In the genomic region with DNA sequence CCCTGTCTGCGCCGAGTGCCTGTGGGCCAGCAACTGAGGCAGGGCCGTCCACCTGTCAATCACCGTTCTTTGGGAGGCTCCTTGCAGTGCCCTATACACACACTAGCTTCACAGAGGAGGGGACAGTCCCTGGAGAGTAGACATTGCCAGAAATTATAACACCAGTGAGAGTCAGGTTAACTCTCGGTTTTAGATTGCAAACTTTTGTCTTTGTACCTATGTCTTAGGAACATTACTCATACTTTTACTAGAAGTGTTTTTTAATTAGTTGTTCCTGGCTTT, we compare ENCODE assay signal across 14 cellular contexts.
A peak's percentile ranks its signal among the peaks of the same experiment; 100 is the strongest.
DNase-seq lines count a peak whose midpoint lies in the region; ATAC-seq and TF ChIP-seq lines count a peak whose summit lies in the region.
"Had no signal": no experiment of that assay in that cellular context is flagged by ENCODE, and none has a peak within 500 bp of the region (broad histone marks: within the 10 kb centered on the region; RNA-seq: fewer than 3 reads in every experiment).

No MANE protein-coding gene starts in this region.

- peak overlapping the region; percentile 69 for H3K4me3 Mint-ChIP-seq in central memory CD8-positive, alpha-beta T cell
- H3K4me3 Mint-ChIP-seq: type B pancreatic cell had no signal

- H3K36me3 ChIP-seq in KMS-11 (ENCODE audit: insufficient read depth) (no peaks in the 10 kb centered on the region), sigmoid colon (peaks cover 6 to 19% (median 18%) of the 10 kb centered on the region in 4 donors)

- WGBS in sigmoid colon, 2 donors = 90 to 96% methylated on average over 5 of the region's 5 CpGs

- intact Hi-C loops in sigmoid colon (cut with DNase I) = no loop called here

- TF ChIP-seq POLR2A in sigmoid colon (IDR thresholded peaks at IDR 0.05) = no peak

- peak; percentile 25 for DNase-seq in stimulated activated CD4-positive, alpha-beta T cell treated with anti-CD3 and anti-CD28 coated beads, Interleukin-15, amount 100 ng/mL, for 24 hours
- DNase-seq in stimulated activated CD4-positive, alpha-beta T cell treated with anti-CD3 and anti-CD28 coated beads, Interleukin-4, amount 100 ng/mL, for 4 hours = no peak
- DNase-seq in central memory CD8-positive, alpha-beta T cell (ENCODE audit: low spot score in 2 of 2) = no peak
- DNase-seq in stimulated activated naive CD8-positive, alpha-beta T cell treated with anti-CD3 and anti-CD28 coated beads, Interleukin-15, Interleukin-2, amounts not matched to agents 100 U/mL and 50 U/mL, for 24 hours = no peak
- DNase-seq in sigmoid colon (no peak), OCI-M1 (lab: John Stamatoyannopoulos, UW) (no peak), germinal center (ENCODE audit: low spot score) (no peak)
- DNase-seq: BE2C, dermis blood vessel endothelial cell, DMS79 treated with DMSO at 0.1 percent for 48 hours, mesendoderm, NCI-H187 treated with DMSO at 0.1 percent for 48 hours had no signal

- no peak overlapping the region for H2AFZ ChIP-seq in KMS-11 (ENCODE audit: low read depth)

- ATAC-seq in central memory CD8-positive, alpha-beta T cell (replicated peaks; ENCODE audit: extremely low read depth, poor library complexity, severe bottlenecking) = no peak
- ATAC-seq in stimulated activated naive CD8-positive, alpha-beta T cell treated with anti-CD3 and anti-CD28 coated beads, Interleukin-15, Interleukin-2, amounts not matched to agents 100 U/mL and 50 U/mL, for 24 hours = peak; percentile 56

- peaks cover 41% of the 10 kb centered on the region for H3K79me2 ChIP-seq in KMS-11 (ENCODE audit: insufficient read depth, low read depth)

- H3K27me3 ChIP-seq in KMS-11 (ENCODE audit: insufficient read depth, low read depth) = no peaks in the 10 kb centered on the region
- no peaks in the 10 kb centered on the region for H3K27me3 ChIP-seq in sigmoid colon
- H3K27me3 ChIP-seq: BE2C had no signal

- no peak for TF ChIP-seq EP300 in sigmoid colon (IDR thresholded peaks at IDR 0.05)

- H3K27ac ChIP-seq in KMS-11 (peak overlapping the region; percentile 86; the same call in 1 of the 2 replicates), sigmoid colon (peak overlapping the region in 2 of 4 donors; percentile 82 to 85)

- H3K27ac Mint-ChIP-seq in central memory CD8-positive, alpha-beta T cell (ENCODE audit: low read depth) = peak overlapping the region; percentile 88
- H3K27ac Mint-ChIP-seq: type B pancreatic cell had no signal

- H3K36me3 Mint-ChIP-seq in central memory CD8-positive, alpha-beta T cell (ENCODE audit: insufficient read depth) = peaks cover 42% of the 10 kb centered on the region

- H3K4me1 ChIP-seq in KMS-11 (ENCODE audit: low read depth, poor library complexity, severe bottlenecking) = peaks cover 53% of the 10 kb centered on the region
- peaks cover 0 to 48% (median 41%) of the 10 kb centered on the region in 4 donors for H3K4me1 ChIP-seq in sigmoid colon

- peaks cover 65% of the 10 kb centered on the region for H3K4me1 Mint-ChIP-seq in central memory CD8-positive, alpha-beta T cell

- H3K9ac ChIP-seq in KMS-11 = no peak overlapping the region

- TF ChIP-seq CTCF in KMS-11 (conservative IDR thresholded peaks at IDR 0.05; ENCODE audit: low read depth, low read length) (no peak), sigmoid colon (IDR thresholded peaks at IDR 0.05) (no peak)

- H3K27me3 Mint-ChIP-seq in central memory CD8-positive, alpha-beta T cell = no peaks in the 10 kb centered on the region
- H3K27me3 Mint-ChIP-seq: type B pancreatic cell had no signal

- H3K4me2 ChIP-seq in KMS-11 = peak overlapping the region; percentile 99; the same call in 1 of the 2 replicates

- H3K9me3 ChIP-seq in sigmoid colon = no peaks in the 10 kb centered on the region
- H3K9me3 ChIP-seq: BE2C had no signal

- no peaks in the 10 kb centered on the region for H4K20me1 ChIP-seq in KMS-11 (ENCODE audit: insufficient read depth)

- no peak overlapping the region for H3K4me3 ChIP-seq in KMS-11 (IDR thresholded peaks at IDR 0.05; ENCODE audit: insufficient read depth, low read depth, low read length)
- H3K4me3 ChIP-seq in sigmoid colon = no peak overlapping the region

- H3K9me3 Mint-ChIP-seq in central memory CD8-positive, alpha-beta T cell = no peaks in the 10 kb centered on the region
- H3K9me3 Mint-ChIP-seq: type B pancreatic cell had no signal
